Comparison of ENCODE assay signal across 8 cellular contexts in genomic region chr9:136841646-136842379, GRCh38. TPM values are rescaled to one million over a fixed set of nuclear protein-coding genes. Genes with fewer than 3 reads are reported as not detected.
DNase-seq lines count a peak whose midpoint lies in the region; ATAC-seq and TF ChIP-seq lines count a peak whose summit lies in the region.
"Not testable (repeated sequence)": the region's sequence is repeated elsewhere in the genome, so short reads cannot be mapped to it uniquely, and the experiment has no call there.

No MANE protein-coding gene starts in this region.

- peaks cover 18% of the 10 kb centered on the region for H3K4me1 ChIP-seq in CD4-positive, alpha-beta memory T cell (ENCODE audit: insufficient read depth, low read length)
- H3K4me1 ChIP-seq in mammary epithelial cell (ENCODE audit: insufficient read depth, low read length) (peaks cover 25% of the 10 kb centered on the region), stomach (peaks cover 47 to 66% (median 64%) of the 10 kb centered on the region in 4 donors)
- H3K4me1 ChIP-seq in right cardiac atrium (ENCODE audit: control insufficient read depth, insufficient read depth, low read length): not testable (repeated sequence)

- H3K27ac ChIP-seq in CD4-positive, alpha-beta memory T cell (ENCODE audit: low read depth, low read length); mammary epithelial cell (ENCODE audit: insufficient read depth, low read depth, low read length); right cardiac atrium (ENCODE audit: low read length): not testable (repeated sequence)
- H3K27ac ChIP-seq in neural cell (ENCODE audit: low read length) (peak overlapping the region; percentile 79), stomach (peak overlapping the region; percentile 46 to 70 (median 58))

- not testable (repeated sequence) for BruUV-seq in mammary epithelial cell (replicated peaks; lab: Mats Ljungman, UMichigan)

- not testable (repeated sequence) for TF ChIP-seq EP300 in neural cell (conservative IDR thresholded peaks at IDR 0.05; ENCODE audit: poor library complexity, severe bottlenecking); stomach (IDR thresholded peaks at IDR 0.05)

- not testable (repeated sequence) for H3F3A ChIP-seq in neural cell (ENCODE audit: insufficient read depth, low read length, poor library complexity, severe bottlenecking)

- POLR2A ChIA-PET in CD4-positive, alpha-beta memory T cell (lab: Charles Lee; ENCODE audit: partially characterized antibody): interaction anchor here (0.7 to 1.7 kb wide), 18 partner anchors 12 to 399 kb away, joined by 3 to 12 read pairs (median 4); partner anchors contain the start of genes C8G, EDF1, FBXW5 and MAN1B1
- POLR2A ChIA-PET in activated CD4-positive, alpha-beta T cell treated with anti-CD3 and anti-CD28 coated beads, Interleukin-2, amount 10 ng/mL, durations not matched to agents 7 days and 5 days (lab: Charles Lee): interaction anchor here (0.6 to 0.7 kb wide), 2 partner anchors 51 to 317 kb away, joined by 3 read pairs; partner anchors contain the start of gene TMEM141

- not testable (repeated sequence) for H3K9me3 Mint-ChIP-seq in CD4-positive, alpha-beta memory T cell; activated CD4-positive, alpha-beta T cell treated with anti-CD3 and anti-CD28 coated beads, Interleukin-2, amount 10 ng/mL, durations not matched to agents 7 days and 5 days

- not testable (repeated sequence) for H2AFZ ChIP-seq in mammary epithelial cell (ENCODE audit: low read depth, low read length); neural cell (ENCODE audit: low read depth, low read length)

- not testable (repeated sequence) for H3K79me2 ChIP-seq in mammary epithelial cell (ENCODE audit: insufficient read depth, low read length); neural cell (replicated peaks; ENCODE audit: insufficient read depth, low read length)

- H3K4me3 Mint-ChIP-seq in CD4-positive, alpha-beta memory T cell: peak overlapping the region; percentile 77 to 93 (median 82)
- peak overlapping the region; percentile 75 for H3K4me3 Mint-ChIP-seq in activated CD4-positive, alpha-beta T cell treated with anti-CD3 and anti-CD28 coated beads, Interleukin-2, amount 10 ng/mL, durations not matched to agents 7 days and 5 days

- intact Hi-C loops in CD4-positive, alpha-beta memory T cell (cut with micrococcal nuclease): loop anchor here (1.0 to 5.0 kb wide), 5 partner anchors 35 to 193 kb away; partner anchors contain the start of genes FBXW5, PAXX and RABL6
- intact Hi-C loops in mammary epithelial cell (cut with micrococcal nuclease); stomach (cut with DNase I; ENCODE audit: low total_unique reads): not testable (repeated sequence)
- intact Hi-C loops in right cardiac atrium (cut with DNase I): loop anchor here in 1 of 4 donors (10.0 kb wide), 1 partner anchor 103 kb away; the partner anchor contains the start of genes C8G and FBXW5

- in situ Hi-C loops in mammary epithelial cell (cut with MboI; ENCODE audit: low sequenced_read_pairs in 2 of 2): not testable (repeated sequence)

- H4K20me1 ChIP-seq in mammary epithelial cell (ENCODE audit: insufficient read depth, low read length); neural cell (ENCODE audit: insufficient read depth): not testable (repeated sequence)

- TF ChIP-seq CTCF in mammary epithelial cell (conservative IDR thresholded peaks at IDR 0.05 in 1 of 2, IDR thresholded peaks at IDR 0.05 in 1 of 2; ENCODE audit: extremely low read depth in 1 of 2, insufficient read depth in 1 of 2, low read depth in 1 of 2, low read length in 2 of 2); neural cell (IDR thresholded peaks at IDR 0.05; ENCODE audit: poor library complexity, severe bottlenecking); stomach (IDR thresholded peaks at IDR 0.05): not testable (repeated sequence)

- ATAC-seq in right cardiac atrium: peak in 1 of 2 donors; percentile 0

- not testable (repeated sequence) for H3K9me3 ChIP-seq in CD4-positive, alpha-beta memory T cell (ENCODE audit: control insufficient read depth in 1 of 2, low read length in 2 of 2); mammary epithelial cell (replicated peaks; ENCODE audit: insufficient read depth, low read length); right cardiac atrium (ENCODE audit: control insufficient read depth, low read length); neural cell (ENCODE audit: low read length); stomach

- peak overlapping the region in 1 of 2 donors; percentile 69 for H3K4me3 ChIP-seq in CD4-positive, alpha-beta memory T cell (ENCODE audit: low read length in 2 of 2)
- H3K4me3 ChIP-seq in mammary epithelial cell (replicated peaks in 1 of 3; ENCODE audit: insufficient read depth in 1 of 3, low read depth in 2 of 3, low read length in 3 of 3); right cardiac atrium (ENCODE audit: low read length): not testable (repeated sequence)
- H3K4me3 ChIP-seq in neural cell (ENCODE audit: low read length) (peak overlapping the region; percentile 76), stomach (peak overlapping the region; percentile 42 to 55 (median 46))

- not testable (repeated sequence) for H3K27me3 ChIP-seq in CD4-positive, alpha-beta memory T cell (ENCODE audit: insufficient read depth, low read length); right cardiac atrium (ENCODE audit: control insufficient read depth, insufficient read depth); neural cell (ENCODE audit: insufficient read depth, low read depth, low read length)
- peaks cover 21% of the 10 kb centered on the region for H3K27me3 ChIP-seq in mammary epithelial cell (ENCODE audit: insufficient read depth, low read length)
- peaks cover 12 to 43% (median 34%) of the 10 kb centered on the region in 3 donors for H3K27me3 ChIP-seq in stomach

- peak overlapping the region; percentile 88 for H3K4me2 ChIP-seq in mammary epithelial cell (ENCODE audit: insufficient read depth, low read depth, low read length)
- not testable (repeated sequence) for H3K4me2 ChIP-seq in neural cell (ENCODE audit: low read length)

- not testable (repeated sequence) for H3K9ac ChIP-seq in mammary epithelial cell (ENCODE audit: insufficient read depth, low read length)
- peak overlapping the region; percentile 83 for H3K9ac ChIP-seq in neural cell (ENCODE audit: low read length)

- not testable (repeated sequence) for H3K36me3 Mint-ChIP-seq in CD4-positive, alpha-beta memory T cell; activated CD4-positive, alpha-beta T cell treated with anti-CD3 and anti-CD28 coated beads, Interleukin-2, amount 10 ng/mL, durations not matched to agents 7 days and 5 days (ENCODE audit: low read depth)

- not testable (repeated sequence) for TF ChIP-seq RAD21 in neural cell (conservative IDR thresholded peaks at IDR 0.05)

- CTCF ChIA-PET in CD4-positive, alpha-beta memory T cell (lab: Charles Lee; ENCODE audit: partially characterized antibody): interaction anchor here (0.6 to 4.9 kb wide), 34 partner anchors 10 to 226 kb away, joined by 3 to 36 read pairs (median 4); partner anchors contain the start of genes CLIC3, FBXW5, RABL6 and TRAF2
- CTCF ChIA-PET in activated CD4-positive, alpha-beta T cell treated with anti-CD3 and anti-CD28 coated beads, Interleukin-2, amount 10 ng/mL, durations not matched to agents 7 days and 5 days (lab: Charles Lee): interaction anchor here (0.6 to 3.2 kb wide), 45 partner anchors 8 to 248 kb away, joined by 3 to 23 read pairs (median 5); partner anchors contain the start of genes ABCA2, CLIC3, FBXW5 and MAMDC4
- CTCF ChIA-PET in mammary epithelial cell (lab: Charles Lee; ENCODE audit: low non-redundant PET): interaction anchor here (0.7 kb wide), 1 partner anchor 417 kb away, joined by 4 read pairs; no protein-coding TSS in a partner anchor

- dilution Hi-C loops in mammary epithelial cell (cut with HindIII; ENCODE audit: low sequenced_read_pairs): loop anchor here (5.0 kb wide), 5 partner anchors 35 to 185 kb away; partner anchors contain the start of genes ABCA2, LCN8 and RABL6

- H3K36me3 ChIP-seq in CD4-positive, alpha-beta memory T cell (ENCODE audit: insufficient read depth, low read length); mammary epithelial cell (ENCODE audit: insufficient read depth, low read length); neural cell (ENCODE audit: insufficient read depth, low read length): not testable (repeated sequence)
- peaks cover 12 to 40% (median 38%) of the 10 kb centered on the region in 4 donors for H3K36me3 ChIP-seq in stomach

- H3K27me3 Mint-ChIP-seq in CD4-positive, alpha-beta memory T cell: not testable (repeated sequence)
- H3K27me3 Mint-ChIP-seq in activated CD4-positive, alpha-beta T cell treated with anti-CD3 and anti-CD28 coated beads, Interleukin-2, amount 10 ng/mL, durations not matched to agents 7 days and 5 days: peaks cover 10% of the 10 kb centered on the region

- not testable (repeated sequence) for TF ChIP-seq POLR2A in stomach (IDR thresholded peaks at IDR 0.05)

- WGBS in mammary epithelial cell (ENCODE audit: low coverage, missing lambda C conversion rate): 36% methylated on average over 12 of the region's 16 CpGs
- 47% methylated on average over 16 of the region's 16 CpGs for WGBS in right cardiac atrium
- 36 to 53% (median 41%) methylated on average over 8 to 16 of the region's 16 CpGs for WGBS in stomach, 5 donors

- not testable (repeated sequence) for DNase-seq in CD4-positive, alpha-beta memory T cell; activated CD4-positive, alpha-beta T cell treated with anti-CD3 and anti-CD28 coated beads, Interleukin-2, amount 10 ng/mL, durations not matched to agents 7 days and 5 days; mammary epithelial cell; stomach
- DNase-seq in HT-29 (ENCODE audit: low spot score) (peak; percentile 61), NCI-H69 (lab: John Stamatoyannopoulos, UW) (peak; percentile 87), right cardiac atrium (peak in 2 of 3 donors; percentile 54 to 65)

- not testable (repeated sequence) for H3K9me2 ChIP-seq in neural cell (ENCODE audit: insufficient read depth, low read length)

- peaks cover 5 to 22% (median 11%) of the 10 kb centered on the region in 4 donors for H3K4me1 Mint-ChIP-seq in CD4-positive, alpha-beta memory T cell
- peaks cover 14% of the 10 kb centered on the region for H3K4me1 Mint-ChIP-seq in activated CD4-positive, alpha-beta T cell treated with anti-CD3 and anti-CD28 coated beads, Interleukin-2, amount 10 ng/mL, durations not matched to agents 7 days and 5 days

- H3K27ac Mint-ChIP-seq in CD4-positive, alpha-beta memory T cell: peak overlapping the region; percentile 38 to 86 (median 64)
- not testable (repeated sequence) for H3K27ac Mint-ChIP-seq in activated CD4-positive, alpha-beta T cell treated with anti-CD3 and anti-CD28 coated beads, Interleukin-2, amount 10 ng/mL, durations not matched to agents 7 days and 5 days

RNA-seq across cellular contexts. Expression of gene AJM1, which starts 0.5 kb away (rescaled TPM):
- 1 to 10 TPM; 2.4 to 2.8 TPM for total RNA-seq in CD4-positive, alpha-beta memory T cell
- under 1 TPM in 1 of 2 donors, not detected in 1; 0.05 TPM for polyA plus RNA-seq in CD4-positive, alpha-beta memory T cell
- 9.0 and 9.4 TPM in 2 replicates for total RNA-seq in HT-29 (2014; rRNA removed; shearing (Covaris generic))
- total RNA-seq in activated CD4-positive, alpha-beta T cell treated with anti-CD3 and anti-CD28 coated beads, Interleukin-2, amount 10 ng/mL, durations not matched to agents 7 days and 5 days: 1 to 10 TPM; 4.0 to 4.1 TPM
- 1 to 10 TPM; 1.2 to 2.9 TPM for total RNA-seq in mammary epithelial cell
- polyA plus RNA-seq in mammary epithelial cell: 0.40 TPM
- polyA minus RNA-seq in mammary epithelial cell: not detected
- 10 to 100 TPM in 1 of 4 donors, 1 to 10 TPM in 3; 4.4 to 11.5 (median 8.0) TPM for total RNA-seq in right cardiac atrium
- polyA plus RNA-seq in right cardiac atrium: 4.3 TPM
- polyA plus RNA-seq in neural cell: 1.5 TPM in 2 replicates
- polyA minus RNA-seq in neural cell: 2.2 TPM in 2 replicates
- 10 to 100 TPM in 2 of 5 donors, 1 to 10 TPM in 3; 1.4 to 37.4 (median 9.3) TPM for total RNA-seq in stomach
- 1 to 10 TPM in 2 of 3 donors, under 1 TPM in 1; 0.46 to 3.3 (median 1.5) TPM for polyA plus RNA-seq in stomach

RNA-seq across cellular contexts. Expression of gene PHPT1, which starts 7.4 kb away (rescaled TPM):
- 10 to 100 TPM; 41.3 to 42.6 TPM for total RNA-seq in CD4-positive, alpha-beta memory T cell
- polyA plus RNA-seq in CD4-positive, alpha-beta memory T cell: 10 to 100 TPM; 88.4 to 94.0 TPM
- 230 and 232 TPM in 2 replicates for total RNA-seq in HT-29 (2014; rRNA removed; shearing (Covaris generic))
- 10 to 100 TPM; 90.1 to 99.4 TPM for total RNA-seq in activated CD4-positive, alpha-beta T cell treated with anti-CD3 and anti-CD28 coated beads, Interleukin-2, amount 10 ng/mL, durations not matched to agents 7 days and 5 days
- total RNA-seq in mammary epithelial cell (100 to 1,000 TPM in 1 of 2 donors, 10 to 100 TPM in 1; 55.3 to 143 TPM), right cardiac atrium (100 to 1,000 TPM; 176 to 227 (median 203) TPM), stomach (10 to 100 TPM; 31.5 to 45.5 (median 38.8) TPM)
- polyA plus RNA-seq in mammary epithelial cell (209 TPM), right cardiac atrium (329 TPM), neural cell (279 and 293 TPM in 2 replicates), stomach (100 to 1,000 TPM; 151 to 168 (median 156) TPM)
- polyA minus RNA-seq in mammary epithelial cell (20.8 TPM), neural cell (73.4 and 85.2 TPM in 2 replicates)

RNA-seq across cellular contexts. Expression of gene MAMDC4, which starts 10.3 kb away (rescaled TPM):
- total RNA-seq in CD4-positive, alpha-beta memory T cell: 10 to 100 TPM in 1 of 2 experiments, 1 to 10 TPM in 1; 9.3 to 11.7 TPM
- not detected for polyA plus RNA-seq in CD4-positive, alpha-beta memory T cell
- total RNA-seq in HT-29 (2014; rRNA removed; shearing (Covaris generic)): 14.9 and 29.8 TPM in 2 replicates
- total RNA-seq in activated CD4-positive, alpha-beta T cell treated with anti-CD3 and anti-CD28 coated beads, Interleukin-2, amount 10 ng/mL, durations not matched to agents 7 days and 5 days: 10 to 100 TPM; 12.4 to 14.4 TPM
- total RNA-seq in mammary epithelial cell: 1 to 10 TPM in 1 of 2 donors, under 1 TPM in 1; 0.83 to 8.8 TPM
- 2.4 TPM for polyA plus RNA-seq in mammary epithelial cell
- not detected for polyA minus RNA-seq in mammary epithelial cell
- 10 to 100 TPM in 1 of 4 donors, 1 to 10 TPM in 3; 3.0 to 10.8 (median 5.8) TPM for total RNA-seq in right cardiac atrium
- polyA plus RNA-seq in right cardiac atrium: 5.2 TPM
- 13.1 and 23.6 TPM in 2 replicates for polyA plus RNA-seq in neural cell
- 3.9 and 6.1 TPM in 2 replicates for polyA minus RNA-seq in neural cell
- 100 to 1,000 TPM in 1 of 5 donors, 1 to 10 TPM in 4; 1.8 to 317 (median 5.8) TPM for total RNA-seq in stomach
- 10 to 100 TPM in 1 of 3 donors, 1 to 10 TPM in 2; 1.1 to 11.2 (median 3.1) TPM for polyA plus RNA-seq in stomach

RNA-seq across cellular contexts. Expression of gene EDF1, which starts 24.3 kb away (rescaled TPM):
- 100 to 1,000 TPM; 284 to 298 TPM for total RNA-seq in CD4-positive, alpha-beta memory T cell
- polyA plus RNA-seq in CD4-positive, alpha-beta memory T cell: 100 to 1,000 TPM; 273 to 357 TPM
- 428 and 484 TPM in 2 replicates for total RNA-seq in HT-29 (2014; rRNA removed; shearing (Covaris generic))
- total RNA-seq in activated CD4-positive, alpha-beta T cell treated with anti-CD3 and anti-CD28 coated beads, Interleukin-2, amount 10 ng/mL, durations not matched to agents 7 days and 5 days: 100 to 1,000 TPM; 290 to 291 TPM
- total RNA-seq in mammary epithelial cell: 100 to 1,000 TPM; 146 to 357 TPM
- 322 TPM for polyA plus RNA-seq in mammary epithelial cell
- polyA minus RNA-seq in mammary epithelial cell: 138 TPM
- 100 to 1,000 TPM; 279 to 331 (median 301) TPM for total RNA-seq in right cardiac atrium
- polyA plus RNA-seq in right cardiac atrium: 417 TPM
- 613 and 677 TPM in 2 replicates for polyA plus RNA-seq in neural cell
- polyA minus RNA-seq in neural cell: 155 and 194 TPM in 2 replicates
- total RNA-seq in stomach: 100 to 1,000 TPM; 132 to 229 (median 208) TPM
- 100 to 1,000 TPM; 572 to 798 (median 789) TPM for polyA plus RNA-seq in stomach

RNA-seq across cellular contexts. Expression of gene RABL6, which starts 34.1 kb away (rescaled TPM):
- total RNA-seq in CD4-positive, alpha-beta memory T cell: 10 to 100 TPM; 65.1 to 70.9 TPM
- 10 to 100 TPM in 1 of 2 donors, 1 to 10 TPM in 1; 5.1 to 18.2 TPM for polyA plus RNA-seq in CD4-positive, alpha-beta memory T cell
- 242 and 247 TPM in 2 replicates for total RNA-seq in HT-29 (2014; rRNA removed; shearing (Covaris generic))
- 100 to 1,000 TPM in 1 of 2 experiments, 10 to 100 TPM in 1; 95.5 to 109 TPM for total RNA-seq in activated CD4-positive, alpha-beta T cell treated with anti-CD3 and anti-CD28 coated beads, Interleukin-2, amount 10 ng/mL, durations not matched to agents 7 days and 5 days
- total RNA-seq in mammary epithelial cell: 10 to 100 TPM; 53.8 to 84.3 TPM
- 60.8 TPM for polyA plus RNA-seq in mammary epithelial cell
- polyA minus RNA-seq in mammary epithelial cell: 68.8 TPM
- total RNA-seq in right cardiac atrium: 10 to 100 TPM; 67.3 to 73.6 (median 71.6) TPM
- polyA plus RNA-seq in right cardiac atrium: 87.2 TPM
- polyA plus RNA-seq in neural cell: 46.4 and 58.8 TPM in 2 replicates
- polyA minus RNA-seq in neural cell: 82.0 and 87.6 TPM in 2 replicates
- 100 to 1,000 TPM in 1 of 5 donors, 10 to 100 TPM in 4; 47.4 to 615 (median 65.1) TPM for total RNA-seq in stomach
- polyA plus RNA-seq in stomach: 10 to 100 TPM; 54.2 to 82.1 (median 56.0) TPM
